ENCODE assay signal across 8 cellular contexts in genomic region chr1:35883681-35884155, GRCh38. TPM values are rescaled to one million over a fixed set of nuclear protein-coding genes. Genes with fewer than 3 reads are reported as not detected.
DNase-seq lines count a peak whose midpoint lies in the region; ATAC-seq and TF ChIP-seq lines count a peak whose summit lies in the region.

No MANE protein-coding gene starts in this region.

- H3K27ac Mint-ChIP-seq in CD14-positive monocyte, result peak overlapping the region; percentile 76 to 93 (median 88)
- H3K27ac Mint-ChIP-seq in effector memory CD8-positive, alpha-beta T cell, result peak overlapping the region; percentile 93
- H3K27ac Mint-ChIP-seq in stimulated activated memory B cell treated with anti-CD40 and anti-IgM and Interleukin-4, amounts not matched to agents 10 μg/mL and 1 μg/mL and 100 μg/mL, for 72 hours, result peak overlapping the region; percentile 97

- DNase-seq in CD14-positive monocyte (ENCODE audit: low spot score) (peak; percentile 51), NCI-H2227 (lab: John Stamatoyannopoulos, UW; ENCODE audit: unreplicated experiment) (peak; percentile 89)
- DNase-seq in activated CD8-positive, alpha-beta memory T cell treated with anti-CD3 and anti-CD28 coated beads for 24 hours, result peak; percentile 79
- DNase-seq in effector memory CD8-positive, alpha-beta T cell, result peak in 1 of 3 experiments; percentile 14

- H3K9me3 ChIP-seq in mononuclear cell (ENCODE audit: low read depth, low read length), result no peaks in the 10 kb centered on the region

- no peaks in the 10 kb centered on the region for H3K9me3 Mint-ChIP-seq in CD14-positive monocyte
- no peaks in the 10 kb centered on the region for H3K9me3 Mint-ChIP-seq in effector memory CD8-positive, alpha-beta T cell
- H3K9me3 Mint-ChIP-seq in stimulated activated memory B cell treated with anti-CD40 and anti-IgM and Interleukin-4, amounts not matched to agents 10 μg/mL and 1 μg/mL and 100 μg/mL, for 72 hours, result no peaks in the 10 kb centered on the region

- peak overlapping the region; percentile 95 for H3K4me3 Mint-ChIP-seq in CD14-positive monocyte
- peak overlapping the region; percentile 98 to 99 for H3K4me3 Mint-ChIP-seq in effector memory CD8-positive, alpha-beta T cell
- peak overlapping the region; percentile 100 for H3K4me3 Mint-ChIP-seq in stimulated activated memory B cell treated with anti-CD40 and anti-IgM and Interleukin-4, amounts not matched to agents 10 μg/mL and 1 μg/mL and 100 μg/mL, for 72 hours

- H3K4me1 ChIP-seq in mononuclear cell (ENCODE audit: insufficient read depth, low read length), result peaks cover 58% of the 10 kb centered on the region

- ATAC-seq in GM21717 (IDR thresholded peaks at IDR 0.05; ENCODE audit: unreplicated experiment), result peak; percentile 11
- no peak for ATAC-seq in effector memory CD8-positive, alpha-beta T cell (replicated peaks)
- ATAC-seq in stimulated activated memory B cell treated with anti-CD40 and anti-IgM and Interleukin-4, amounts not matched to agents 10 μg/mL and 1 μg/mL and 100 μg/mL, for 72 hours, result peak; percentile 13
- no peak for ATAC-seq in HG02571 (IDR thresholded peaks at IDR 0.05; ENCODE audit: unreplicated experiment)

- intact Hi-C loops in CD14-positive monocyte (cut with micrococcal nuclease), result loop anchor here in 1 of 2 donors (5.0 kb wide), 1 partner anchor 49 kb away; the partner anchor contains the start of gene AGO3

- H3K27me3 ChIP-seq in mononuclear cell (ENCODE audit: insufficient read depth, low read length), result no peaks in the 10 kb centered on the region

- H3K4me3 ChIP-seq in mononuclear cell (ENCODE audit: low read length), result peak overlapping the region; percentile 100

- TF ChIP-seq CTCF in CD14-positive monocyte (IDR thresholded peaks at IDR 0.05), result no peak

- H3K27me3 Mint-ChIP-seq in CD14-positive monocyte (ENCODE audit: low read depth in 3 of 3), result peaks cover 0 to 5% (median 1%) of the 10 kb centered on the region in 3 donors
- H3K27me3 Mint-ChIP-seq in effector memory CD8-positive, alpha-beta T cell, result peaks cover 0 to 6% of the 10 kb centered on the region in 2 donors
- H3K27me3 Mint-ChIP-seq in stimulated activated memory B cell treated with anti-CD40 and anti-IgM and Interleukin-4, amounts not matched to agents 10 μg/mL and 1 μg/mL and 100 μg/mL, for 72 hours, result no peaks in the 10 kb centered on the region

- H3K4me1 Mint-ChIP-seq in CD14-positive monocyte, result peaks cover 59% of the 10 kb centered on the region
- H3K4me1 Mint-ChIP-seq in effector memory CD8-positive, alpha-beta T cell (ENCODE audit: low read depth in 2 of 2), result peaks cover 33 to 44% of the 10 kb centered on the region in 2 donors
- peaks cover 52% of the 10 kb centered on the region for H3K4me1 Mint-ChIP-seq in stimulated activated memory B cell treated with anti-CD40 and anti-IgM and Interleukin-4, amounts not matched to agents 10 μg/mL and 1 μg/mL and 100 μg/mL, for 72 hours

- peaks cover 6 to 10% of the 10 kb centered on the region in 2 donors for H3K36me3 Mint-ChIP-seq in CD14-positive monocyte
- peaks cover 9% of the 10 kb centered on the region for H3K36me3 Mint-ChIP-seq in effector memory CD8-positive, alpha-beta T cell (ENCODE audit: insufficient read depth)
- peaks cover 4% of the 10 kb centered on the region for H3K36me3 Mint-ChIP-seq in stimulated activated memory B cell treated with anti-CD40 and anti-IgM and Interleukin-4, amounts not matched to agents 10 μg/mL and 1 μg/mL and 100 μg/mL, for 72 hours

RNA-seq across cellular contexts. Expression of gene AGO1, which starts 0.7 kb away (rescaled TPM):
- 10 to 100 TPM; 10.9 to 13.9 TPM for polyA plus RNA-seq in CD14-positive monocyte
- total RNA-seq in mononuclear cell, result 19.0 TPM

RNA-seq across cellular contexts. Expression of gene AGO3, which starts 47.2 kb away (rescaled TPM):
- polyA plus RNA-seq in CD14-positive monocyte, result 1 to 10 TPM; 6.3 to 9.0 TPM
- 19.5 TPM for total RNA-seq in mononuclear cell

Comparison
In these comparisons a context has a peak if more than half of its experiments do, and no peak if none do; other contexts are left out.
1. ATAC-seq: peak in GM21717 (single experiment) and stimulated activated memory B cell treated with anti-CD40 and anti-IgM and Interleukin-4, amounts not matched to agents 10 μg/mL and 1 μg/mL and 100 μg/mL, for 72 hours (single experiment); none in effector memory CD8-positive, alpha-beta T cell (single experiment) and HG02571 (single experiment).
2. Peak in every context shown above with its lines, with median percentiles within 50 percentile points of each other: H3K27ac Mint-ChIP-seq and H3K4me3 Mint-ChIP-seq.